1 cellular context compared by ENCODE assay signal in the genomic region with DNA sequence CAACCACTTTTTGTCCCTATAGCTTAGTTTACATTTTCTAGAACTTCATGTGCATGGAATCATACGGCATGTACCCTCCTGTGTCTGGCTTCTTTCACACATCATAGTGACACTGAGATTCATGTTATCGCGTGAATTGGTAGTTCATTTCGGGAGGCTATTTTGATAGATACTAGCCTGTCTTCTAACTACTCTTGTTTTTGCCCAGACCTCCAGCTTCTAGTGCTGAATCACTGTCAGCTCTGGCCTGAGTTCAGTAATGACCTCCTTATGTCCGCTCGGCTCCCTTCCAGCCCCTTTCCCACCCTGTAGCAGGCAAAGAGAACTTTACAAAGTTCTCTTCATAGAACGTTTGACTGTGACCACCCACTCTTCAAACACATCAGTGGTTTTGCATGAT.
TF ChIP-seq lines count a peak whose summit lies in the region.

No MANE protein-coding gene starts in this region.

TF ChIP-seq in HepG2, 621 proteins besides CTCF, POLR2A, EP300 and RAD21:
- TF ChIP-seq, protein P1, sequence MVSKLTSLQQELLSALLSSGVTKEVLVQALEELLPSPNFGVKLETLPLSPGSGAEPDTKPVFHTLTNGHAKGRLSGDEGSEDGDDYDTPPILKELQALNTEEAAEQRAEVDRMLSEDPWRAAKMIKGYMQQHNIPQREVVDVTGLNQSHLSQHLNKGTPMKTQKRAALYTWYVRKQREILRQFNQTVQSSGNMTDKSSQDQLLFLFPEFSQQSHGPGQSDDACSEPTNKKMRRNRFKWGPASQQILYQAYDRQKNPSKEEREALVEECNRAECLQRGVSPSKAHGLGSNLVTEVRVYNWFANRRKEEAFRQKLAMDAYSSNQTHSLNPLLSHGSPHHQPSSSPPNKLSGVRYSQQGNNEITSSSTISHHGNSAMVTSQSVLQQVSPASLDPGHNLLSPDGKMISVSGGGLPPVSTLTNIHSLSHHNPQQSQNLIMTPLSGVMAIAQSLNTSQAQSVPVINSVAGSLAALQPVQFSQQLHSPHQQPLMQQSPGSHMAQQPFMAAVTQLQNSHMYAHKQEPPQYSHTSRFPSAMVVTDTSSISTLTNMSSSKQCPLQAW (CRISPR knock-in tag; IDR thresholded peaks at IDR 0.05): no peak
- TF ChIP-seq, protein P2, sequence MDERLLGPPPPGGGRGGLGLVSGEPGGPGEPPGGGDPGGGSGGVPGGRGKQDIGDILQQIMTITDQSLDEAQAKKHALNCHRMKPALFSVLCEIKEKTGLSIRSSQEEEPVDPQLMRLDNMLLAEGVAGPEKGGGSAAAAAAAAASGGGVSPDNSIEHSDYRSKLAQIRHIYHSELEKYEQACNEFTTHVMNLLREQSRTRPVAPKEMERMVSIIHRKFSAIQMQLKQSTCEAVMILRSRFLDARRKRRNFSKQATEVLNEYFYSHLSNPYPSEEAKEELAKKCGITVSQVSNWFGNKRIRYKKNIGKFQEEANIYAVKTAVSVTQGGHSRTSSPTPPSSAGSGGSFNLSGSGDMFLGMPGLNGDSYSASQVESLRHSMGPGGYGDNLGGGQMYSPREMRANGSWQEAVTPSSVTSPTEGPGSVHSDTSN (CRISPR knock-in tag; IDR thresholded peaks at IDR 0.05): no peak
- TF ChIP-seq ZNF660 (CRISPR knock-in tag; IDR thresholded peaks at IDR 0.05; ENCODE audit: borderline replicate concordance, low read depth) (no peak), ZBTB38 (CRISPR knock-in tag; IDR thresholded peaks at IDR 0.05) (no peak), JARID2 (CRISPR knock-in tag; IDR thresholded peaks at IDR 0.05; ENCODE audit: insufficient replicate concordance) (no peak), DR1 (CRISPR knock-in tag; IDR thresholded peaks at IDR 0.05) (no peak), ZSCAN9 (CRISPR knock-in tag; IDR thresholded peaks at IDR 0.05; ENCODE audit: borderline replicate concordance) (no peak), KLF13 (CRISPR knock-in tag; IDR thresholded peaks at IDR 0.05) (no peak), SRY (CRISPR knock-in tag; IDR thresholded peaks at IDR 0.05) (no peak), PRPF4 (IDR thresholded peaks at IDR 0.05; ENCODE audit: low read depth, low read length, poor library complexity, severe bottlenecking) (no peak), ZNF501 (CRISPR knock-in tag; IDR thresholded peaks at IDR 0.05) (no peak), ZNF652 (CRISPR knock-in tag; IDR thresholded peaks at IDR 0.05; ENCODE audit: borderline replicate concordance, low read depth) (no peak), ESRRA (CRISPR knock-in tag; IDR thresholded peaks at IDR 0.05; ENCODE audit: low read depth) (no peak), ZNF883 (CRISPR knock-in tag; IDR thresholded peaks at IDR 0.05; ENCODE audit: not compliant biosample characterization) (no peak), STAG1 (CRISPR knock-in tag; IDR thresholded peaks at IDR 0.05) (no peak)
- TF ChIP-seq, protein P3, sequence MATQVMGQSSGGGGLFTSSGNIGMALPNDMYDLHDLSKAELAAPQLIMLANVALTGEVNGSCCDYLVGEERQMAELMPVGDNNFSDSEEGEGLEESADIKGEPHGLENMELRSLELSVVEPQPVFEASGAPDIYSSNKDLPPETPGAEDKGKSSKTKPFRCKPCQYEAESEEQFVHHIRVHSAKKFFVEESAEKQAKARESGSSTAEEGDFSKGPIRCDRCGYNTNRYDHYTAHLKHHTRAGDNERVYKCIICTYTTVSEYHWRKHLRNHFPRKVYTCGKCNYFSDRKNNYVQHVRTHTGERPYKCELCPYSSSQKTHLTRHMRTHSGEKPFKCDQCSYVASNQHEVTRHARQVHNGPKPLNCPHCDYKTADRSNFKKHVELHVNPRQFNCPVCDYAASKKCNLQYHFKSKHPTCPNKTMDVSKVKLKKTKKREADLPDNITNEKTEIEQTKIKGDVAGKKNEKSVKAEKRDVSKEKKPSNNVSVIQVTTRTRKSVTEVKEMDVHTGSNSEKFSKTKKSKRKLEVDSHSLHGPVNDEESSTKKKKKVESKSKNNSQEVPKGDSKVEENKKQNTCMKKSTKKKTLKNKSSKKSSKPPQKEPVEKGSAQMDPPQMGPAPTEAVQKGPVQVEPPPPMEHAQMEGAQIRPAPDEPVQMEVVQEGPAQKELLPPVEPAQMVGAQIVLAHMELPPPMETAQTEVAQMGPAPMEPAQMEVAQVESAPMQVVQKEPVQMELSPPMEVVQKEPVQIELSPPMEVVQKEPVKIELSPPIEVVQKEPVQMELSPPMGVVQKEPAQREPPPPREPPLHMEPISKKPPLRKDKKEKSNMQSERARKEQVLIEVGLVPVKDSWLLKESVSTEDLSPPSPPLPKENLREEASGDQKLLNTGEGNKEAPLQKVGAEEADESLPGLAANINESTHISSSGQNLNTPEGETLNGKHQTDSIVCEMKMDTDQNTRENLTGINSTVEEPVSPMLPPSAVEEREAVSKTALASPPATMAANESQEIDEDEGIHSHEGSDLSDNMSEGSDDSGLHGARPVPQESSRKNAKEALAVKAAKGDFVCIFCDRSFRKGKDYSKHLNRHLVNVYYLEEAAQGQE (IDR thresholded peaks at IDR 0.05; ENCODE audit: borderline replicate concordance in 1 of 2, low read depth in 1 of 2, low read length in 2 of 2): no peak
- TF ChIP-seq, protein P4, sequence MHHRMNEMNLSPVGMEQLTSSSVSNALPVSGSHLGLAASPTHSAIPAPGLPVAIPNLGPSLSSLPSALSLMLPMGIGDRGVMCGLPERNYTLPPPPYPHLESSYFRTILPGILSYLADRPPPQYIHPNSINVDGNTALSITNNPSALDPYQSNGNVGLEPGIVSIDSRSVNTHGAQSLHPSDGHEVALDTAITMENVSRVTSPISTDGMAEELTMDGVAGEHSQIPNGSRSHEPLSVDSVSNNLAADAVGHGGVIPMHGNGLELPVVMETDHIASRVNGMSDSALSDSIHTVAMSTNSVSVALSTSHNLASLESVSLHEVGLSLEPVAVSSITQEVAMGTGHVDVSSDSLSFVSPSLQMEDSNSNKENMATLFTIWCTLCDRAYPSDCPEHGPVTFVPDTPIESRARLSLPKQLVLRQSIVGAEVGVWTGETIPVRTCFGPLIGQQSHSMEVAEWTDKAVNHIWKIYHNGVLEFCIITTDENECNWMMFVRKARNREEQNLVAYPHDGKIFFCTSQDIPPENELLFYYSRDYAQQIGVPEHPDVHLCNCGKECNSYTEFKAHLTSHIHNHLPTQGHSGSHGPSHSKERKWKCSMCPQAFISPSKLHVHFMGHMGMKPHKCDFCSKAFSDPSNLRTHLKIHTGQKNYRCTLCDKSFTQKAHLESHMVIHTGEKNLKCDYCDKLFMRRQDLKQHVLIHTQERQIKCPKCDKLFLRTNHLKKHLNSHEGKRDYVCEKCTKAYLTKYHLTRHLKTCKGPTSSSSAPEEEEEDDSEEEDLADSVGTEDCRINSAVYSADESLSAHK (CRISPR knock-in tag; IDR thresholded peaks at IDR 0.05; ENCODE audit: borderline replicate concordance): no peak
